ENCODE assay signal across 8 cellular contexts in the genomic region with DNA sequence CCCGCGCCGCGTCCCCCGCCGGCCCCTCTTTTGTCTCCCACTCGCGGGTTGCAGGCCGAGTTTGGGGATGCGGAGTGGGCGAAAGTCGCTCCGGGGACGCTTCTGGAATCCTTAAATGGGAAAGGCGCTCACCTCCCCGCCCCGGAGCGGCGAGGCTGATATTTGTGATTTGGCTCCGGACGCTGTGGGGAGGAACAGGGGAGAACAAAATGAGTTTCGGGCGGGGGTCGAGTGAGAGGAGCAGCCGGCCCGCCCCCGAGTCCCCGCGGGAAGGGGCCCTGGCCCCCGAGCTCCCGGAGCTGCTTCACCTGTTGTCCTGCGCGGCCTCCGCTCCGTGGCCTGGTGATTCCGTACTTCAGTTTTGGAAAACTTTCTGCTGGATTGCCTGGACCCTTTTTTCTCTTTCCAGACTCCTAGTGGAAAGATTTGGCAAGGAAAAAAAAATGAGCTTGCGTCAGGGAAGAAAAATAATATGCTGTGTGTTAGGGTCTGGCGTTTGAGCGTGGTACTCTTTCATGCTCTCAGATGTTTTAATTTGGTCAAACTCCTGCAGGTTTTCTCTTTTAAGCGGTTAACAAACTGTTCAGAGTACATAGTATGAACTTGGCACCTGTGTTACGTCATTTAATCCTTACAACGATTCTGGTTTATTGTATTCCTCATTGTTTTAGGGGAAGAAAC. TPM values are rescaled to one million over a fixed set of nuclear protein-coding genes. Genes with fewer than 3 reads are reported as not detected.
DNase-seq lines count a peak whose midpoint lies in the region; ATAC-seq, FAIRE-seq and TF ChIP-seq lines count a peak whose summit lies in the region.

No MANE protein-coding gene starts in this region.

- intact Hi-C loops in Calu3 (cut with micrococcal nuclease; ENCODE audit: unreplicated experiment): loop anchor here (2.0 kb wide), 1 partner anchor 30 kb away; no protein-coding TSS in a partner anchor
- intact Hi-C loops in K562 (cut with micrococcal nuclease): loop anchor here (5.0 kb wide), 1 partner anchor 40 kb away; no protein-coding TSS in a partner anchor

- no peaks in the 10 kb centered on the region for H3K9me3 Mint-ChIP-seq in Calu3 (ENCODE audit: low read depth, unreplicated experiment)

- peak overlapping the region; percentile 82 to 91 for H3K9ac ChIP-seq in K562 (ENCODE audit: insufficient read depth in 1 of 2, low read depth in 2 of 2, low read length in 2 of 2)

- no peak for TF ChIP-seq CTCF in Calu3 (IDR thresholded peaks at IDR 0.05; ENCODE audit: unreplicated experiment)
- TF ChIP-seq CTCF in RWPE1 (conservative IDR thresholded peaks at IDR 0.05; ENCODE audit: low read depth): peak; percentile 26; the same call in 1 of the 2 replicates
- TF ChIP-seq CTCF in K562 (IDR thresholded peaks at IDR 0.05 in 2 of 3, conservative IDR thresholded peaks at IDR 0.05 in 1 of 3; ENCODE audit: insufficient read depth in 2 of 3, low read depth in 1 of 3, low read length in 3 of 3): no peak

- peak overlapping the region; percentile 78 for H3K4me2 ChIP-seq in K562 (ENCODE audit: insufficient read depth, low read length)

- in situ Hi-C loops in K562 (cut with MboI): no loop called here

- H2AFZ ChIP-seq in K562 (ENCODE audit: low read depth, low read length): peak overlapping the region; percentile 43

- no peak for TF ChIP-seq EP300 in K562 (IDR thresholded peaks at IDR 0.05; ENCODE audit: low read length)

- FAIRE-seq in K562 (lab: Jason Lieb, UNC): no peak

- peaks cover 42% of the 10 kb centered on the region for H3K4me1 Mint-ChIP-seq in Calu3 (ENCODE audit: low read depth, unreplicated experiment)

- TF ChIP-seq RAD21 in K562 (CRISPR knock-in tag; conservative IDR thresholded peaks at IDR 0.05 in 1 of 2, IDR thresholded peaks at IDR 0.05 in 1 of 2): no peak

- no peaks in the 10 kb centered on the region for H4K20me1 ChIP-seq in K562 (replicated peaks; ENCODE audit: control insufficient read depth, insufficient read depth, low read length)

- peak; percentile 5 for ATAC-seq in HG02571 (IDR thresholded peaks at IDR 0.05; ENCODE audit: unreplicated experiment)
- ATAC-seq in K562: no peak

- DNase-seq in Calu3 (peak; percentile 13), RWPE1 (ENCODE audit: low spot score) (peak; percentile 41), K562 (ENCODE audit: extremely low read depth in 1 of 4, low spot score in 3 of 4) (peak in 3 of 4 experiments; percentile 13 to 46 (median 17)), islet precursor cell (peak; percentile 65), SHP77 treated with DMSO at 0.1 percent for 48 hours (lab: John Stamatoyannopoulos, UW) (no peak), UCSD-AML1 (lab: John Stamatoyannopoulos, UW; ENCODE audit: unreplicated experiment) (no peak)
- DNase-seq in stimulated activated CD4-positive, alpha-beta T cell treated with anti-CD3 and anti-CD28 coated beads, Interleukin-12 subunit alpha, Interleukin-12 subunit beta, amount 100 ng/mL, for 4 hours: peak; percentile 20

- BruUV-seq in Calu3 (replicated peaks; lab: Mats Ljungman, UMichigan) (no TSS peak), K562 (replicated peaks; lab: Mats Ljungman, UMichigan) (no TSS peak)

- TF ChIP-seq POLR2A in K562 (conservative IDR thresholded peaks at IDR 0.05): no peak

- H3K36me3 ChIP-seq in K562 (ENCODE audit: control insufficient read depth, insufficient read depth, low read length): no peaks in the 10 kb centered on the region

- H3K4me3 ChIP-seq in K562: peak overlapping the region; percentile 82

- H3K4me3 Mint-ChIP-seq in Calu3 (ENCODE audit: low read depth, unreplicated experiment): peak overlapping the region; percentile 91

- H3K9me3 ChIP-seq in K562 (replicated peaks; ENCODE audit: control insufficient read depth, insufficient read depth, low read depth, low read length): no peaks in the 10 kb centered on the region

- H3K79me2 ChIP-seq in K562 (ENCODE audit: control insufficient read depth, insufficient read depth, low read length): peaks cover 75% of the 10 kb centered on the region

- peaks cover 31 to 35% of the 10 kb centered on the region in 2 experiments for H3K4me1 ChIP-seq in K562 (replicated peaks in 1 of 2; ENCODE audit: control insufficient read depth in 2 of 2, insufficient read depth in 2 of 2, low read length in 2 of 2)

- peak overlapping the region; percentile 45 for H3K27ac Mint-ChIP-seq in Calu3 (ENCODE audit: unreplicated experiment)

- H3K36me3 Mint-ChIP-seq in Calu3 (ENCODE audit: insufficient read depth, unreplicated experiment): peaks cover 29% of the 10 kb centered on the region

- H3K27me3 ChIP-seq in K562 (ENCODE audit: control insufficient read depth in 2 of 2, insufficient read depth in 2 of 2, low read length in 2 of 2): no peaks in the 10 kb centered on the region

- H3K27me3 Mint-ChIP-seq in Calu3 (ENCODE audit: unreplicated experiment): no peaks in the 10 kb centered on the region

- 0% methylated on average over 23 of the region's 42 CpGs for WGBS in K562 (ENCODE audit: insufficient coverage, low coverage, missing lambda C conversion rate)

- H3K9me1 ChIP-seq in K562 (ENCODE audit: control insufficient read depth, insufficient read depth, low read length): no peaks in the 10 kb centered on the region

- POLR2A ChIA-PET in RWPE1 (lab: Yijun Ruan, JAX; ENCODE audit: low non-redundant PET) (interaction anchor here (1.0 to 1.1 kb wide), 2 partner anchors 142 to 202 kb away, joined by 3 to 4 read pairs; no protein-coding TSS in a partner anchor), K562 (lab: Yijun Ruan, JAX) (interaction anchor here (0.7 to 5.8 kb wide), 9 partner anchors 9 to 142 kb away, joined by 3 to 40 read pairs (median 4); no protein-coding TSS in a partner anchor)

- H3K27ac ChIP-seq in RWPE1 (peak overlapping the region; percentile 91), K562 (ENCODE audit: extremely low read depth, low read depth, low read length) (peak overlapping the region; percentile 73)

- CTCF ChIA-PET in Calu3 (lab: Charles Lee): no interaction called here
- CTCF ChIA-PET in RWPE1 (lab: Yijun Ruan, JAX): interaction anchor here (0.6 to 1.1 kb wide), 4 partner anchors 13 to 311 kb away, joined by 3 to 5 read pairs (median 4); no protein-coding TSS in a partner anchor
- CTCF ChIA-PET in K562 (lab: Yijun Ruan, JAX; ENCODE audit: low intra/inter-chr PET ratio): no interaction called here

TF ChIP-seq in K562, 482 proteins besides CTCF, POLR2A, EP300 and RAD21 (continues in another document):
- no peak for TF ChIP-seq HIVEP1 (CRISPR knock-in tag; IDR thresholded peaks at IDR 0.05)
- peak; percentile 67 for TF ChIP-seq ZFX (CRISPR knock-in tag; IDR thresholded peaks at IDR 0.05)
- TF ChIP-seq TAF1 (IDR thresholded peaks at IDR 0.05; ENCODE audit: control insufficient read depth, extremely low read depth, insufficient read depth, low read length, severe bottlenecking): peak; percentile 19
- TF ChIP-seq HLTF (IDR thresholded peaks at IDR 0.05): no peak
- TF ChIP-seq PHF8 (IDR thresholded peaks at IDR 0.05; ENCODE audit: borderline replicate concordance, low read length): peak; percentile 29; the same call in 1 of the 2 replicates
- peak; percentile 37 for TF ChIP-seq RBFOX2 (IDR thresholded peaks at IDR 0.05; ENCODE audit: low read depth, low read length)
- TF ChIP-seq, protein P1, sequence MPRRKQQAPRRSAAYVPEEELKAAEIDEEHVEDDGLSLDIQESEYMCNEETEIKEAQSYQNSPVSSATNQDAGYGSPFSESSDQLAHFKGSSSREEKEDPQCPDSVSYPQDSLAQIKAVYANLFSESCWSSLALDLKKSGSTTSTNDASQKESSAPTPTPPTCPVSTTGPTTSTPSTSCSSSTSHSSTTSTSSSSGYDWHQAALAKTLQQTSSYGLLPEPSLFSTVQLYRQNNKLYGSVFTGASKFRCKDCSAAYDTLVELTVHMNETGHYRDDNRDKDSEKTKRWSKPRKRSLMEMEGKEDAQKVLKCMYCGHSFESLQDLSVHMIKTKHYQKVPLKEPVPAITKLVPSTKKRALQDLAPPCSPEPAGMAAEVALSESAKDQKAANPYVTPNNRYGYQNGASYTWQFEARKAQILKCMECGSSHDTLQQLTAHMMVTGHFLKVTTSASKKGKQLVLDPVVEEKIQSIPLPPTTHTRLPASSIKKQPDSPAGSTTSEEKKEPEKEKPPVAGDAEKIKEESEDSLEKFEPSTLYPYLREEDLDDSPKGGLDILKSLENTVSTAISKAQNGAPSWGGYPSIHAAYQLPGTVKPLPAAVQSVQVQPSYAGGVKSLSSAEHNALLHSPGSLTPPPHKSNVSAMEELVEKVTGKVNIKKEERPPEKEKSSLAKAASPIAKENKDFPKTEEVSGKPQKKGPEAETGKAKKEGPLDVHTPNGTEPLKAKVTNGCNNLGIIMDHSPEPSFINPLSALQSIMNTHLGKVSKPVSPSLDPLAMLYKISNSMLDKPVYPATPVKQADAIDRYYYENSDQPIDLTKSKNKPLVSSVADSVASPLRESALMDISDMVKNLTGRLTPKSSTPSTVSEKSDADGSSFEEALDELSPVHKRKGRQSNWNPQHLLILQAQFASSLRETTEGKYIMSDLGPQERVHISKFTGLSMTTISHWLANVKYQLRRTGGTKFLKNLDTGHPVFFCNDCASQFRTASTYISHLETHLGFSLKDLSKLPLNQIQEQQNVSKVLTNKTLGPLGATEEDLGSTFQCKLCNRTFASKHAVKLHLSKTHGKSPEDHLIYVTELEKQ (CRISPR knock-in tag; IDR thresholded peaks at IDR 0.05): no peak
- TF ChIP-seq HDAC3 (IDR thresholded peaks at IDR 0.05; ENCODE audit: borderline replicate concordance, partially characterized antibody): no peak

RNA-seq across cellular contexts. Expression of a gene that starts 0.8 kb away (rescaled TPM):
- 15.7 and 21.4 TPM in 2 replicates for total RNA-seq in Calu3 (2022)
- total RNA-seq in K562 (2011; cell fraction: chromatin; rRNA removed; ENCODE audit: low replicate concordance): 13.1 and 30.9 TPM in 2 replicates
- total RNA-seq in K562 (2011; cell fraction: nucleolus; rRNA removed): 5.5 and 9.3 TPM in 2 replicates
- total RNA-seq in K562 (2011; cell fraction: nucleoplasm; rRNA removed): 16.1 and 21.3 TPM in 2 replicates
- total RNA-seq in K562 (2014; rRNA removed): 6.8 and 7.0 TPM in 2 replicates
- total RNA-seq in K562 (2014; rRNA removed; fragmentation: Illumina TruSeq; extraction: Trizol): 15.3 and 20.0 TPM in 2 replicates
- 16.7 and 17.5 TPM in 2 replicates for total RNA-seq in K562 (2015; rRNA removed; fragmentation: Illumina TruSeq; extraction: Trizol)
- total RNA-seq in K562 (2021): 14.2 and 15.6 TPM in 2 replicates
- polyA plus RNA-seq in K562 (2011; rRNA removed): 8.6 and 9.7 TPM in 2 replicates
- polyA plus RNA-seq in K562 (2011; cell fraction: cytosol; rRNA removed): 2.1 and 4.3 TPM in 2 replicates
- polyA plus RNA-seq in K562 (2011; cell fraction: nucleus; rRNA removed): 3.5 and 5.3 TPM in 2 replicates
- polyA plus RNA-seq in K562 (2012): 7.6 and 7.8 TPM in 2 replicates
- 8.9 and 9.1 TPM in 2 replicates for polyA plus RNA-seq in K562 (2014; fragmentation: Illumina TruSeq; extraction: Trizol)
- 1 to 10 TPM; 1.6 to 1.9 TPM for polyA plus RNA-seq in K562 (2014; fragmentation: Nextera tagmentation; extraction: Ambion mirVana)
- polyA plus RNA-seq in K562 (2014; rRNA removed): 5.8 and 7.4 TPM in 2 replicates
- polyA minus RNA-seq in K562 (2011; rRNA and poly(A)+ RNA removed): 34.1 and 45.2 TPM in 2 replicates
- polyA minus RNA-seq in K562 (2011; cell fraction: cytosol; rRNA and poly(A)+ RNA removed): 7.3 and 9.7 TPM in 2 replicates
- polyA minus RNA-seq in K562 (2011; cell fraction: nucleus; rRNA and poly(A)+ RNA removed): 3.6 and 10.4 TPM in 2 replicates

Comparison
In these comparisons a context has a peak if more than half of its experiments do, and no peak if none do; other contexts are left out.
1. DNase-seq: peak in Calu3 (single experiment), RWPE1 (single experiment), K562 (3 of 4), islet precursor cell (single experiment) and stimulated activated CD4-positive, alpha-beta T cell treated with anti-CD3 and anti-CD28 coated beads, Interleukin-12 subunit alpha, Interleukin-12 subunit beta, amount 100 ng/mL, for 4 hours (single experiment); none in SHP77 treated with DMSO at 0.1 percent for 48 hours (single experiment) and UCSD-AML1 (single experiment).